ENCODE assay signal across 8 cellular contexts in the genomic region with DNA sequence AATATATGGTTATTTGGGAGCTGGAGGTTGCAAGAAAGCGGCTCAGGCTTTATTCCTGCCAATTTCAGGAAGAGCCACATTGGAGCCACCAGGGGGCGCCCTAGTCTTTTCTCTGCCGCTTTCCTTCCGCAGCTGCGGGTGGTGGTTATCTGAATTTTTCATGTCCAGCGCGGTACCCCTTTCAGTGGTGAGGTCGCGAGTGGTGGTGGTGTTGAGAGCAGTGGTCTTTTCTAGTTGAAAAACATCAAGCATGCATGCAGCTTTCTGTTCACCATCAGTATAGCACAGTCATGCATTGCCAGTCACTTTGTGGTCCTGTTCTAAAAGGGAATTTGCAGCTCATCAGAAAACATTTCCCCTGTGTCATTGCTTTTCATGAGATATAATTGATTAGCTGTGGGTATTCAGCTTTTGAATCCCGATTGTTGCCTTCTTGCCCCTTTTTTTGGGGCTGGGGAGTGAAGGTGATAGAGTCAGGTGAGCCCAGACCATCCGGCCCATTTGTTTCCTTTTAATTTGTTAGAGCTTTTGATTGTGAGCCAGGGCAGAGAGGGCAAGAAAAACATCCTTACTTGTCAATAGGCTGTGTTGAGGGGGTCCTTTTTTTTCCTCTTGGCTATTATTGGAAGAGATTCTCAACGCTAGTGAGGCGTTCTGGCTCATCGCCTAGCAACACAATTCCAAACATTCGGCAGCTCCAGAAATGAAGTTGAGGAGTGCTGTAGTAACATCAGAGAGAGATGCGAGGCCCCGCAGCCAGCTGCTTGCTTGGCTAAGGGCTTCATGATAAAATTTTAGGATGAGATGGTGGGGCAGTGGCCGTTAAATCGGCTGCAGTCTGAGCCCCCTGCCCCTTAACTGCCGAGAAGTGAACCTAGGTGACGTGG.
DNase-seq lines count a peak whose midpoint lies in the region; ATAC-seq and TF ChIP-seq lines count a peak whose summit lies in the region.

No MANE protein-coding gene starts in this region.

- no TSS peak for BruUV-seq in Panc1 (replicated peaks; lab: Mats Ljungman, UMichigan)

- H3K4me3 Mint-ChIP-seq in activated T-helper 1 cell treated with anti-CD3 and anti-CD28 coated beads, Interleukin-12 subunit alpha, Interleukin-12 subunit beta, Interleukin-2, Interleukin-4 antibody, amounts not matched to agents 30 ng/mL and 10 ng/mL and 1 ng/mL, durations not matched to agents 14 hours and 24 hours and 36 hours: no peak overlapping the region
- peak overlapping the region; percentile 70 for H3K4me3 Mint-ChIP-seq in neural progenitor cell

- no peaks in the 10 kb centered on the region for H3K9me3 ChIP-seq in Panc1 (ENCODE audit: control insufficient read depth, insufficient read depth, low read depth, low read length)
- H3K9me3 ChIP-seq in neural progenitor cell (ENCODE audit: low read depth): no peaks in the 10 kb centered on the region

- no peaks in the 10 kb centered on the region for H3K9me3 Mint-ChIP-seq in activated T-helper 1 cell treated with anti-CD3 and anti-CD28 coated beads, Interleukin-12 subunit alpha, Interleukin-12 subunit beta, Interleukin-2, Interleukin-4 antibody, amounts not matched to agents 30 ng/mL and 10 ng/mL and 1 ng/mL, durations not matched to agents 14 hours and 24 hours and 36 hours
- H3K9me3 Mint-ChIP-seq in neural progenitor cell: no peaks in the 10 kb centered on the region

- H3K36me3 ChIP-seq in Panc1 (ENCODE audit: control insufficient read depth, insufficient read depth, low read length): no peaks in the 10 kb centered on the region
- no peaks in the 10 kb centered on the region for H3K36me3 ChIP-seq in neural progenitor cell

- TF ChIP-seq CTCF in Panc1 (IDR thresholded peaks at IDR 0.05) (peak; percentile 94), fibroblast of mammary gland (conservative IDR thresholded peaks at IDR 0.05; ENCODE audit: control insufficient read depth, insufficient read depth, low read depth, low read length) (peak; percentile 84), neural progenitor cell (IDR thresholded peaks at IDR 0.05) (peak; percentile 99)

- ATAC-seq in Panc1: peak; percentile 60; the same call in 1 of the 2 replicates
- no peak for ATAC-seq in GM18502 (IDR thresholded peaks at IDR 0.05; ENCODE audit: poor library complexity, unreplicated experiment)

- H3K27me3 ChIP-seq in Panc1 (ENCODE audit: control insufficient read depth, insufficient read depth, low read length) (no peaks in the 10 kb centered on the region), neural progenitor cell (peaks cover 2% of the 10 kb centered on the region)

- POLR2A ChIA-PET in Panc1 (lab: Charles Lee): interaction anchor here (0.6 kb wide), 2 partner anchors 40 to 330 kb away, joined by 3 to 12 read pairs; no protein-coding TSS in a partner anchor

- peaks cover 5% of the 10 kb centered on the region for H3K4me1 Mint-ChIP-seq in activated T-helper 1 cell treated with anti-CD3 and anti-CD28 coated beads, Interleukin-12 subunit alpha, Interleukin-12 subunit beta, Interleukin-2, Interleukin-4 antibody, amounts not matched to agents 30 ng/mL and 10 ng/mL and 1 ng/mL, durations not matched to agents 14 hours and 24 hours and 36 hours (ENCODE audit: low read depth)
- peaks cover 67% of the 10 kb centered on the region for H3K4me1 Mint-ChIP-seq in neural progenitor cell

- in situ Hi-C loops in Panc1 (cut with HindIII; ENCODE audit: low pct_unique_long_range_greater_than_20kb, low sequenced_read_pairs): no loop called here

- CTCF ChIA-PET in Panc1 (lab: Charles Lee): interaction anchor here (0.7 to 1.8 kb wide), 11 partner anchors 9 to 246 kb away, joined by 3 to 7 read pairs (median 3); no protein-coding TSS in a partner anchor

- peaks cover 28% of the 10 kb centered on the region for H3F3A ChIP-seq in neural progenitor cell (ENCODE audit: low read depth)

- no peak overlapping the region for H3K9ac ChIP-seq in neural progenitor cell

- H3K4me1 ChIP-seq in Panc1 (ENCODE audit: control insufficient read depth, insufficient read depth, low read length) (0 out of 2 replicates have a peak, but pooled peaks cover 4% of the 10 kb centered on the region), neural progenitor cell (peaks cover 49% of the 10 kb centered on the region)

- H2AFZ ChIP-seq in neural progenitor cell (replicated peaks): no peak overlapping the region

- H3K27ac ChIP-seq in Panc1 (ENCODE audit: low read length) (no peak overlapping the region), neural progenitor cell (no peak overlapping the region), substantia nigra (ENCODE audit: low read depth, low read length, poor library complexity, severe bottlenecking) (no peak overlapping the region)

- H3K4me3 ChIP-seq in Panc1 (ENCODE audit: low read depth in 2 of 2, low read length in 2 of 2) (no peak overlapping the region), fibroblast of mammary gland (ENCODE audit: control insufficient read depth, low read depth, low read length) (no peak overlapping the region), neural progenitor cell (no peak overlapping the region)

- H3K27me3 Mint-ChIP-seq in activated T-helper 1 cell treated with anti-CD3 and anti-CD28 coated beads, Interleukin-12 subunit alpha, Interleukin-12 subunit beta, Interleukin-2, Interleukin-4 antibody, amounts not matched to agents 30 ng/mL and 10 ng/mL and 1 ng/mL, durations not matched to agents 14 hours and 24 hours and 36 hours (ENCODE audit: insufficient read depth): peaks cover 2% of the 10 kb centered on the region
- peaks cover 6% of the 10 kb centered on the region for H3K27me3 Mint-ChIP-seq in neural progenitor cell (ENCODE audit: insufficient read depth, low read depth)

- no peak overlapping the region for H3K27ac Mint-ChIP-seq in activated T-helper 1 cell treated with anti-CD3 and anti-CD28 coated beads, Interleukin-12 subunit alpha, Interleukin-12 subunit beta, Interleukin-2, Interleukin-4 antibody, amounts not matched to agents 30 ng/mL and 10 ng/mL and 1 ng/mL, durations not matched to agents 14 hours and 24 hours and 36 hours
- peak overlapping the region; percentile 92 for H3K27ac Mint-ChIP-seq in neural progenitor cell

- H3K79me2 ChIP-seq in neural progenitor cell (ENCODE audit: low read depth): no peaks in the 10 kb centered on the region

- H3K4me2 ChIP-seq in neural progenitor cell: peak overlapping the region; percentile 59

- H3K36me3 Mint-ChIP-seq in activated T-helper 1 cell treated with anti-CD3 and anti-CD28 coated beads, Interleukin-12 subunit alpha, Interleukin-12 subunit beta, Interleukin-2, Interleukin-4 antibody, amounts not matched to agents 30 ng/mL and 10 ng/mL and 1 ng/mL, durations not matched to agents 14 hours and 24 hours and 36 hours (ENCODE audit: low read depth): no peaks in the 10 kb centered on the region
- no peaks in the 10 kb centered on the region for H3K36me3 Mint-ChIP-seq in neural progenitor cell

- intact Hi-C loops in Panc1 (cut with micrococcal nuclease; ENCODE audit: unreplicated experiment): loop anchor here (10.0 kb wide), 1 partner anchor 179 kb away; no protein-coding TSS in a partner anchor
- intact Hi-C loops in activated T-helper 1 cell treated with anti-CD3 and anti-CD28 coated beads, Interleukin-12 subunit alpha, Interleukin-12 subunit beta, Interleukin-2, Interleukin-4 antibody, amounts not matched to agents 30 ng/mL and 10 ng/mL and 1 ng/mL, durations not matched to agents 14 hours and 24 hours and 36 hours (cut with micrococcal nuclease): loop anchor here (10.0 kb wide), 2 partner anchors 319 to 359 kb away; no protein-coding TSS in a partner anchor

- peaks cover 6% of the 10 kb centered on the region for H4K20me1 ChIP-seq in neural progenitor cell (ENCODE audit: low read depth)

- peak; percentile 70 for DNase-seq in CD1c-positive myeloid dendritic cell (ENCODE audit: extremely low spot score)
- DNase-seq in HT1080 (ENCODE audit: low read depth): peak; percentile 44
- no peak for DNase-seq in Panc1 (ENCODE audit: low read depth, low spot score)
- peak; percentile 38 for DNase-seq in activated T-helper 1 cell treated with anti-CD3 and anti-CD28 coated beads, Interleukin-12 subunit alpha, Interleukin-12 subunit beta, Interleukin-2, Interleukin-4 antibody, amounts not matched to agents 30 ng/mL and 10 ng/mL and 1 ng/mL, durations not matched to agents 14 hours and 24 hours and 36 hours (ENCODE audit: low spot score)
- DNase-seq in fibroblast of mammary gland (ENCODE audit: low read depth): peak; percentile 55
- DNase-seq in neural progenitor cell (ENCODE audit: low spot score): peak; percentile 85
- DNase-seq in substantia nigra (lab: John Stamatoyannopoulos, UW): peak in 43 of 49 donors; percentile 3 to 81 (median 47)
